Comparison of ENCODE assay signal across 9 cellular contexts in genomic region chr18:55587341-55588000, GRCh38. TPM values are rescaled to one million over a fixed set of nuclear protein-coding genes. Genes with fewer than 3 reads are reported as not detected.
DNase-seq lines count a peak whose midpoint lies in the region; ATAC-seq and TF ChIP-seq lines count a peak whose summit lies in the region.
"Had no signal": no experiment of that assay in that cellular context is flagged by ENCODE, and none has a peak within 500 bp of the region (broad histone marks: within the 10 kb centered on the region; RNA-seq: fewer than 3 reads in every experiment).

No MANE protein-coding gene starts in this region.

- H3K27ac Mint-ChIP-seq in H9, result peak overlapping the region; percentile 92 to 96 (median 94)

- peaks cover 5% of the 10 kb centered on the region; the same call in 1 of the 2 replicates for H3K79me2 ChIP-seq in H9 (ENCODE audit: insufficient read depth, low read length)

- peak overlapping the region; percentile 77 for H3K9ac ChIP-seq in H9 (ENCODE audit: extremely low read depth, insufficient read length, low read length)

- no peak for TF ChIP-seq POLR2A in lower leg skin (IDR thresholded peaks at IDR 0.05)

- H3K4me3 ChIP-seq in AG04449 (ENCODE audit: low read depth, low read length) (peak overlapping the region; percentile 51), coronary artery (peak overlapping the region; percentile 89), lower leg skin (ENCODE audit: low read depth, poor library complexity, severe bottlenecking) (peak overlapping the region; percentile 52)

- H3K14ac ChIP-seq in H9 (ENCODE audit: insufficient read depth, low read length), result 0 out of 2 replicates have a peak overlapping the region, but pooled peaks have one; percentile 72

- no peak overlapping the region for H3K27ac ChIP-seq in H9 (ENCODE audit: insufficient read length, low read depth, low read length)
- H3K27ac ChIP-seq in coronary artery, result peak overlapping the region; percentile 70 to 97
- peak overlapping the region; percentile 61 for H3K27ac ChIP-seq in temporal lobe (ENCODE audit: low read depth, low read length)

- no peak overlapping the region; the same call in 1 of the 2 replicates for H3K4ac ChIP-seq in H9 (ENCODE audit: low read depth, low read length)

- TF ChIP-seq CTCF in AG04449 (IDR thresholded peaks at IDR 0.05; ENCODE audit: insufficient read depth, low read length, missing control alignments) (no peak), H9 (conservative IDR thresholded peaks at IDR 0.05) (no peak), coronary artery (IDR thresholded peaks at IDR 0.05) (no peak), lower leg skin (IDR thresholded peaks at IDR 0.05) (no peak)

- H4K91ac ChIP-seq in H9 (ENCODE audit: insufficient read length, low read depth, low read length), result no peak overlapping the region

- H3K79me1 ChIP-seq in H9 (ENCODE audit: insufficient read depth, low read depth, low read length, poor library complexity, severe bottlenecking), result no peaks in the 10 kb centered on the region

- H2BK20ac ChIP-seq in H9 (ENCODE audit: low read depth, low read length, poor library complexity, severe bottlenecking), result no peak overlapping the region

- H2BK5ac ChIP-seq in H9 (ENCODE audit: insufficient read length, low read length), result no peak overlapping the region

- intact Hi-C loops in lower leg skin (cut with DNase I; ENCODE audit: low total_unique reads), result loop anchor here (5.0 kb wide), 1 partner anchor 165 kb away; no protein-coding TSS in a partner anchor

- H3K9me3 ChIP-seq in H9 (ENCODE audit: control insufficient read depth, low read depth, low read length), result no peaks in the 10 kb centered on the region

- DNase-seq in AG04449 (ENCODE audit: low read depth, low spot score) (no peak), H9 (peak; percentile 30), OCI-M1 (lab: John Stamatoyannopoulos, UW) (peak; percentile 77), coronary artery (ENCODE audit: low spot score) (no peak), lower leg skin (ENCODE audit: low spot score in 2 of 2) (peak in 1 of 2 donors; percentile 17)

- no peak overlapping the region for H3K18ac ChIP-seq in H9 (ENCODE audit: insufficient read length, low read depth, low read length)

- H3K56ac ChIP-seq in H9 (ENCODE audit: insufficient read length, low read depth, low read length), result no peak overlapping the region

- CTCF ChIA-PET in AG04449 (lab: Yijun Ruan, JAX), result interaction anchor here (1.0 kb wide), 1 partner anchor 172 kb away, joined by 3 read pairs; no protein-coding TSS in a partner anchor

- no peak overlapping the region for H2BK12ac ChIP-seq in H9 (ENCODE audit: insufficient read length, low read depth, low read length)

- no peak overlapping the region for H2AFZ ChIP-seq in H9 (ENCODE audit: low read length)

- no peak overlapping the region for H2AK5ac ChIP-seq in H9 (ENCODE audit: insufficient read length, low read length)

- WGBS in H9 (ENCODE audit: extremely low coverage, insufficient read length, low lambda C conversion rate), result no CpG with 5 or more reads among the region's 44 CpGs
- 0 to 1% methylated on average over 18 to 36 of the region's 44 CpGs for WGBS in lower leg skin, 2 donors

- no peaks in the 10 kb centered on the region for H3K9me3 Mint-ChIP-seq in H9

- peaks cover 11% of the 10 kb centered on the region for H3K23me2 ChIP-seq in H9 (ENCODE audit: insufficient read length, low read depth, low read length, poor library complexity, severe bottlenecking)

- H3K27me3 ChIP-seq in H9 (ENCODE audit: insufficient read depth, low read length), result no peaks in the 10 kb centered on the region

- no peak overlapping the region for H4K5ac ChIP-seq in H9 (ENCODE audit: insufficient read length, low read depth, low read length)

- peak overlapping the region; percentile 43 for H3K4me2 ChIP-seq in H9 (ENCODE audit: insufficient read depth, insufficient read length, low read length)

- peaks cover 7 to 20% (median 17%) of the 10 kb centered on the region in 3 experiments; a peak in 6 of 7 replicates for H3K36me3 Mint-ChIP-seq in H9 (ENCODE audit: insufficient read depth in 1 of 3, low read depth in 3 of 3)

- H3K23ac ChIP-seq in H9 (ENCODE audit: insufficient read length, low read depth, low read length), result no peak overlapping the region

- ATAC-seq in GM18498 (IDR thresholded peaks at IDR 0.05; ENCODE audit: unreplicated experiment) (no peak), HG03159 (IDR thresholded peaks at IDR 0.05; ENCODE audit: unreplicated experiment) (no peak)
- ATAC-seq: HCT116 had no signal

- no peak overlapping the region for H2BK15ac ChIP-seq in H9 (ENCODE audit: low read depth, low read length)

- no peaks in the 10 kb centered on the region for H4K20me1 ChIP-seq in H9 (ENCODE audit: control insufficient read depth, insufficient read depth, insufficient read length)

- no peaks in the 10 kb centered on the region for H3K27me3 Mint-ChIP-seq in H9 (ENCODE audit: low read depth)

- H3K4me1 Mint-ChIP-seq in H9, result peaks cover 42 to 46% of the 10 kb centered on the region in 2 experiments

- H4K8ac ChIP-seq in H9 (replicated peaks; ENCODE audit: insufficient read length, low read depth, low read length), result no peak overlapping the region

- peak overlapping the region; percentile 86 to 95 for H3K4me3 Mint-ChIP-seq in H9

- H2BK120ac ChIP-seq in H9 (ENCODE audit: low read depth, low read length, poor library complexity, severe bottlenecking), result no peak overlapping the region

- H3T11ph ChIP-seq in H9 (ENCODE audit: low read length), result no peak overlapping the region

- H3K4me1 ChIP-seq in H9 (ENCODE audit: insufficient read depth, low read length), result peaks cover 4% of the 10 kb centered on the region; the same call in 1 of the 2 replicates

- POLR2A ChIA-PET in AG04449 (lab: Yijun Ruan, JAX), result interaction anchor here (0.6 to 0.8 kb wide), 4 partner anchors 77 to 138 kb away, joined by 3 to 4 read pairs (median 3); no protein-coding TSS in a partner anchor

RNA-seq across cellular contexts. Expression of gene TCF4, which starts 0.5 kb away (rescaled TPM):
- total RNA-seq in H9 (2021) (85.8 and 99.4 TPM in 2 replicates), lower leg skin (10 to 100 TPM; 60.9 to 98.4 (median 83.4) TPM), temporal lobe (487 TPM)

Comparison
In these comparisons a context has a peak if more than half of its experiments do, and no peak if none do; other contexts are left out.
1. DNase-seq: peak in H9 (single experiment) and OCI-M1 (single experiment); none in AG04449 (single experiment) and coronary artery (single experiment).
2. Peak in every context shown above with its lines, with median percentiles within 50 percentile points of each other: H3K4me3 ChIP-seq.